8 cellular contexts compared by ENCODE assay signal in the genomic region with DNA sequence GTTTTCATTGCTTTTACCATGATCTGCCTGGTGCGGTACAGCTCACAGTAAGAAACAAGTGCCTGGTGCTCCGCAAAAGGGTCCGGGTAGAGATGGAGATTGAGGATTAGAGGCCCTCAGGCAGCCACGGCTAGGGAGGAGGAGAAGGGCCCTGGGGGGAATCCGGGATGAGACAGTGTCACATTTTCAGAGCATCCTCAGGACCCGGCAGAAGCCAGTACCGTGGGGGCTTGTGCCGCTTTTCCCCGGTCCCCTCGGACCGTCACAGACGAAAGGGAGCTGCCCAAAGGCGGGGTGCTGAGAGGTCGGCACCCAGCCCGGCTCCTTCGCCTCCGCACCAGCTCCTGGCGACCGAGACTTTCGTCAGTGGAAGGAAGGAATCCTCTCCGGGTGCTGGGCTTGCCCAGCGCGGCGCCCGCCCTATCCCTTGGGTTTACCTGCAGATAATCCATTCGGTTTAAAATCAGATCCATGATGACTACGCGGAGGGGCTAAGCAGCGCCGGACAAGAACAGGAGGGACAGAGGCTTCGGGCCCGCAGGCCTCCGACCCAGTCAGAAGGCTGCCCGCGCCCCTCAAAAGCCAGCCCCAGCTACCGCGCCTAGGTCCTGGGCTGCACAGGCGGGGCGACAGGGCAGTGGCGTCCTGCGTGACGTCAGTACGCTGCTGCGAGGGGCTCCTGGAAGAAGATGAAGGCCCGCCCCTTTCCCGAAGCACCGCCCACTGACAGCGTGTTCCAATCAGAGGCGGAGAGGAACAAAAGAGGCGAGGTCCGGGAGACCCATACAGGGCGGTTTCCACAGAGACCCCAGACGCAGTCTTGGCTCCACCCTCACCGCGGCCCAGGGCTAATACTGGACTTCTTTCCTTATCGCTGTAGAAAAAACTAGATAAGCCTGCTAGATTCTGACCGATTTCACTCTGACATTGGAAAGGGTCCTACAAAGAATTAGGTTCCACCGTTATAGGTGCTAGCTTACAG. TPM values are rescaled to one million over a fixed set of nuclear protein-coding genes. Genes with fewer than 3 reads are reported as not detected.
A peak's percentile ranks its signal among the peaks of the same experiment; 100 is the strongest.
DNase-seq lines count a peak whose midpoint lies in the region; ATAC-seq and TF ChIP-seq lines count a peak whose summit lies in the region.

A gene with protein sequence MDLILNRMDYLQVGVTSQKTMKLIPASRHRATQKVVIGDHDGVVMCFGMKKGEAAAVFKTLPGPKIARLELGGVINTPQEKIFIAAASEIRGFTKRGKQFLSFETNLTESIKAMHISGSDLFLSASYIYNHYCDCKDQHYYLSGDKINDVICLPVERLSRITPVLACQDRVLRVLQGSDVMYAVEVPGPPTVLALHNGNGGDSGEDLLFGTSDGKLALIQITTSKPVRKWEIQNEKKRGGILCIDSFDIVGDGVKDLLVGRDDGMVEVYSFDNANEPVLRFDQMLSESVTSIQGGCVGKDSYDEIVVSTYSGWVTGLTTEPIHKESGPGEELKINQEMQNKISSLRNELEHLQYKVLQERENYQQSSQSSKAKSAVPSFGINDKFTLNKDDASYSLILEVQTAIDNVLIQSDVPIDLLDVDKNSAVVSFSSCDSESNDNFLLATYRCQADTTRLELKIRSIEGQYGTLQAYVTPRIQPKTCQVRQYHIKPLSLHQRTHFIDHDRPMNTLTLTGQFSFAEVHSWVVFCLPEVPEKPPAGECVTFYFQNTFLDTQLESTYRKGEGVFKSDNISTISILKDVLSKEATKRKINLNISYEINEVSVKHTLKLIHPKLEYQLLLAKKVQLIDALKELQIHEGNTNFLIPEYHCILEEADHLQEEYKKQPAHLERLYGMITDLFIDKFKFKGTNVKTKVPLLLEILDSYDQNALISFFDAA (minus strand): TSS at position 634 of the 982 bp plus-strand sequence. CDS start 161 bp downstream, at position 473.

- peak within 1 kb of the TSS; percentile 81 for H3K4me3 ChIP-seq in AG04450 (ENCODE audit: low read depth, low read length)
- peak within 1 kb of the TSS; percentile 96 for H3K4me3 ChIP-seq in smooth muscle cell

- peak within 1 kb of the TSS; percentile 66 for H3K27ac Mint-ChIP-seq in activated B cell treated with CpG ODN at 0.5 μM for 24 hours

- H3K27me3 ChIP-seq in AG04450 (ENCODE audit: control insufficient read depth, insufficient read depth, low read length), result no peaks in the 10 kb centered on the region
- H3K27me3 ChIP-seq in smooth muscle cell (ENCODE audit: low read depth), result no peaks in the 10 kb centered on the region

- peaks cover 10% of the 10 kb centered on the region for H3K79me2 ChIP-seq in smooth muscle cell (ENCODE audit: low read depth)

- CTCF ChIA-PET in AG04450 (lab: Charles Lee), result interaction anchor here (0.7 to 1.3 kb wide), 4 partner anchors 14 to 708 kb away, joined by 3 to 5 read pairs (median 3); no protein-coding TSS in a partner anchor
- CTCF ChIA-PET in activated B cell treated with CpG ODN at 0.5 μM for 24 hours (lab: Charles Lee), result no interaction called here

- peak within 1 kb of the TSS; percentile 97 for H3K4me3 Mint-ChIP-seq in activated B cell treated with CpG ODN at 0.5 μM for 24 hours

- POLR2A ChIA-PET in AG04450 (lab: Yijun Ruan, JAX) (interaction anchor here (0.6 to 1.1 kb wide), 3 partner anchors 46 to 173 kb away, joined by 3 to 4 read pairs (median 3); a partner anchor contains a TSS), activated B cell treated with CpG ODN at 0.5 μM for 24 hours (lab: Charles Lee) (interaction anchor here (1.6 to 1.9 kb wide), 2 partner anchors 46 to 69 kb away, joined by 6 to 9 read pairs; a partner anchor contains a TSS)

- H3K9ac ChIP-seq in smooth muscle cell (ENCODE audit: low read depth), result peak within 1 kb of the TSS; percentile 50

- H4K20me1 ChIP-seq in smooth muscle cell (ENCODE audit: low read depth), result no peaks in the 10 kb centered on the region

- H3K4me1 ChIP-seq in smooth muscle cell (ENCODE audit: low read depth), result no peaks in the 10 kb centered on the region

- H3K36me3 ChIP-seq in smooth muscle cell (ENCODE audit: low read depth), result peaks cover 16% of the 10 kb centered on the region

- peak within 1 kb of the TSS; percentile 83 for H3K4me2 ChIP-seq in smooth muscle cell

- DNase-seq in AG04450 (ENCODE audit: low read depth, low spot score), result peak; percentile 85
- peak; percentile 96 for DNase-seq in NCI-H345 (lab: John Stamatoyannopoulos, UW)
- DNase-seq in activated B cell treated with CpG ODN at 0.5 μM for 24 hours, result peak; percentile 96
- peak; percentile 51 to 99 (median 95) for DNase-seq in caudate nucleus (lab: John Stamatoyannopoulos, UW)
- DNase-seq in iPS-NIHi7 (ENCODE audit: extremely low spot score), result peak; percentile 98
- DNase-seq in smooth muscle cell (lab: John Stamatoyannopoulos, UW; ENCODE audit: unreplicated experiment), result peak; percentile 73

- ATAC-seq in GM18909 (IDR thresholded peaks at IDR 0.05; ENCODE audit: poor library complexity, unreplicated experiment), result peak; percentile 99
- ATAC-seq in HG03175 (IDR thresholded peaks at IDR 0.05; ENCODE audit: unreplicated experiment), result peak; percentile 99
- peak; percentile 99 for ATAC-seq in activated B cell treated with CpG ODN at 0.5 μM for 24 hours (ENCODE audit: low read depth)

- TF ChIP-seq CTCF in AG04450 (IDR thresholded peaks at IDR 0.05; ENCODE audit: low read depth, low read length) (no peak), activated B cell treated with CpG ODN at 0.5 μM for 24 hours (IDR thresholded peaks at IDR 0.05) (no peak), smooth muscle cell (IDR thresholded peaks at IDR 0.05; ENCODE audit: borderline replicate concordance, insufficient read depth, poor library complexity, severe bottlenecking) (no peak)

- peaks cover 8% of the 10 kb centered on the region for H3K27me3 Mint-ChIP-seq in activated B cell treated with CpG ODN at 0.5 μM for 24 hours

- H2AFZ ChIP-seq in smooth muscle cell (ENCODE audit: low read depth), result peak within 1 kb of the TSS; percentile 99

- WGBS in smooth muscle cell (ENCODE audit: low lambda C conversion rate), result under 1% methylated on average over 58 of the region's 58 CpGs

- peaks cover 15% of the 10 kb centered on the region for H3K36me3 Mint-ChIP-seq in activated B cell treated with CpG ODN at 0.5 μM for 24 hours (ENCODE audit: low read depth)

- H3K4me1 Mint-ChIP-seq in activated B cell treated with CpG ODN at 0.5 μM for 24 hours, result peaks cover 15% of the 10 kb centered on the region

- intact Hi-C loops in activated B cell treated with CpG ODN at 0.5 μM for 24 hours (cut with micrococcal nuclease), result loop anchor here (1.0 to 2.0 kb wide), 7 partner anchors 15 to 1052 kb away; a partner anchor contains a TSS

- H3F3A ChIP-seq in smooth muscle cell (ENCODE audit: low read depth), result no peaks in the 10 kb centered on the region

- 0 out of 2 replicates have a peak, but pooled peaks cover 3% of the 10 kb centered on the region for H3K9me3 ChIP-seq in AG04450 (ENCODE audit: control insufficient read depth, insufficient read depth, low read length)
- H3K9me3 ChIP-seq in smooth muscle cell (replicated peaks; ENCODE audit: low read depth), result no peaks in the 10 kb centered on the region

- H3K9me3 Mint-ChIP-seq in activated B cell treated with CpG ODN at 0.5 μM for 24 hours, result no peaks in the 10 kb centered on the region

- H3K27ac ChIP-seq in AG04450 (ENCODE audit: low read depth, low read length) (peak within 1 kb of the TSS; percentile 74), caudate nucleus (ENCODE audit: low read depth, low read length) (peak within 1 kb of the TSS; percentile 91), smooth muscle cell (ENCODE audit: low read depth) (peak within 1 kb of the TSS; percentile 66)

RNA-seq across cellular contexts. Expression of the gene that starts here (rescaled TPM):
- 22.2 and 28.9 TPM in 2 replicates for polyA plus RNA-seq in AG04450 (2011; rRNA removed)
- 10.8 and 16.3 TPM in 2 replicates for polyA minus RNA-seq in AG04450 (2011; rRNA and poly(A)+ RNA removed)
- total RNA-seq in activated B cell treated with CpG ODN at 0.5 μM for 24 hours, result 7.5 and 9.4 TPM in 2 replicates
- 16.7 and 26.4 TPM in 2 replicates for total RNA-seq in smooth muscle cell
- polyA plus RNA-seq in smooth muscle cell, result 17.7 and 19.2 TPM in 2 replicates

Comparison
In these comparisons a context has a peak if more than half of its experiments do, and no peak if none do; other contexts are left out.
1. Peak in every context shown above with its lines: DNase-seq, ATAC-seq, H3K4me3 ChIP-seq and H3K27ac ChIP-seq.